Comparison of ENCODE assay signal across 8 cellular contexts in genomic region chr7:150404172-150404784, GRCh38. TPM values are rescaled to one million over a fixed set of nuclear protein-coding genes. Genes with fewer than 3 reads are reported as not detected.
A peak's percentile ranks its signal among the peaks of the same experiment; 100 is the strongest.
DNase-seq lines count a peak whose midpoint lies in the region; ATAC-seq and TF ChIP-seq lines count a peak whose summit lies in the region.

No MANE protein-coding gene starts in this region.

- H3K9me3 ChIP-seq in HCT116 (ENCODE audit: control insufficient read depth in 1 of 2, insufficient read depth in 1 of 2, low read depth in 1 of 2, low read length in 2 of 2) (no peaks in the 10 kb centered on the region), WERI-Rb-1 (ENCODE audit: severe bottlenecking) (no peaks in the 10 kb centered on the region), gastrocnemius medialis (no peaks in the 10 kb centered on the region)

- peak overlapping the region; percentile 77 for H3K4me3 Mint-ChIP-seq in glutamatergic neuron (ENCODE audit: unreplicated experiment)

- POLR2A ChIA-PET in HCT116 (lab: Charles Lee): no interaction called here

- peaks cover 16% of the 10 kb centered on the region for H3K27me3 Mint-ChIP-seq in glutamatergic neuron (ENCODE audit: unreplicated experiment)

- CTCF ChIA-PET in HCT116 (lab: Charles Lee): no interaction called here

- peak overlapping the region; percentile 88 for H3K4me2 ChIP-seq in HCT116 (ENCODE audit: low read length)

- peak overlapping the region; percentile 89 for H3K27ac Mint-ChIP-seq in glutamatergic neuron (ENCODE audit: unreplicated experiment)

- H3K79me2 ChIP-seq in HCT116 (ENCODE audit: insufficient read depth, low read length): no peaks in the 10 kb centered on the region

- TSS peak; percentile 66 for BruUV-seq in HCT116 (replicated peaks; lab: Mats Ljungman, UMichigan)

- H3K9me2 ChIP-seq in HCT116 (ENCODE audit: insufficient read depth): no peaks in the 10 kb centered on the region

- intact Hi-C loops in HCT116 (cut with micrococcal nuclease) (loop anchor here (5.0 kb wide), 1 partner anchor 37 kb away; the partner anchor contains the start of gene REPIN1), gastrocnemius medialis (cut with DNase I; ENCODE audit: low total_unique reads) (loop anchor here (2.0 to 10.0 kb wide), 2 partner anchors 17 to 621 kb away; partner anchors contain the start of genes ABCB8 and ATG9B)

- ATAC-seq in HCT116: no peak
- peak in 1 of 2 donors; percentile 26 for ATAC-seq in gastrocnemius medialis
- ATAC-seq in GM21723 (IDR thresholded peaks at IDR 0.05; ENCODE audit: unreplicated experiment): no peak
- no peak for ATAC-seq in HG02973 (IDR thresholded peaks at IDR 0.05; ENCODE audit: unreplicated experiment)

- H3K4me1 Mint-ChIP-seq in glutamatergic neuron (ENCODE audit: low read depth, unreplicated experiment): peaks cover 67% of the 10 kb centered on the region

- DNase-seq in HCT116 (ENCODE audit: low read depth, low spot score) (no peak), WERI-Rb-1 (peak; percentile 5), glutamatergic neuron (no peak), gastrocnemius medialis (no peak), DMS153 (lab: John Stamatoyannopoulos, UW) (no peak), NCI-H510A treated with DMSO at 0.1 percent for 48 hours (lab: John Stamatoyannopoulos, UW) (no peak)

- no peak for TF ChIP-seq RAD21 in HCT116 (IDR thresholded peaks at IDR 0.05; ENCODE audit: low read depth)

- RAD21 ChIA-PET in HCT116 (lab: Charles Lee; ENCODE audit: low non-redundant PET in 1 of 2, low total read pairs in 2 of 2, uncharacterized antibody in 2 of 2, unreplicated experiment in 2 of 2): no interaction called here

- H3K27ac ChIP-seq in HCT116 (ENCODE audit: low read depth, low read length): peak overlapping the region; percentile 56; the same call in 1 of the 2 replicates
- peak overlapping the region; percentile 94 for H3K27ac ChIP-seq in WERI-Rb-1
- peak overlapping the region; percentile 94 to 97 (median 96) for H3K27ac ChIP-seq in gastrocnemius medialis

- peak overlapping the region; percentile 48 to 64 for H3K4me3 ChIP-seq in HCT116 (replicated peaks in 1 of 2; ENCODE audit: low read depth in 1 of 2, low read length in 2 of 2)
- H3K4me3 ChIP-seq in WERI-Rb-1 (ENCODE audit: low read depth, low read length): peak overlapping the region; percentile 78
- H3K4me3 ChIP-seq in gastrocnemius medialis: peak overlapping the region; percentile 69 to 83 (median 74)

- peaks cover 3% of the 10 kb centered on the region for H3K36me3 Mint-ChIP-seq in glutamatergic neuron (ENCODE audit: unreplicated experiment)

- H3K36me3 ChIP-seq in HCT116 (ENCODE audit: control insufficient read depth in 1 of 2, insufficient read depth in 2 of 2, low read length in 2 of 2) (no peaks in the 10 kb centered on the region), WERI-Rb-1 (peaks cover 3% of the 10 kb centered on the region), gastrocnemius medialis (no peaks in the 10 kb centered on the region)

- TF ChIP-seq CTCF in HCT116 (IDR thresholded peaks at IDR 0.05 in 2 of 3, conservative IDR thresholded peaks at IDR 0.05 in 1 of 3; ENCODE audit: borderline replicate concordance in 1 of 3, insufficient read depth in 1 of 3, low read depth in 2 of 3, low read length in 2 of 3): no peak
- TF ChIP-seq CTCF in WERI-Rb-1 (IDR thresholded peaks at IDR 0.05; ENCODE audit: low read depth, low read length): no peak
- no peak for TF ChIP-seq CTCF in glutamatergic neuron (IDR thresholded peaks at IDR 0.05; ENCODE audit: partially characterized antibody, unreplicated experiment)
- no peak for TF ChIP-seq CTCF in gastrocnemius medialis (IDR thresholded peaks at IDR 0.05 in 4 of 5, conservative IDR thresholded peaks at IDR 0.05 in 1 of 5)

- no peaks in the 10 kb centered on the region for H3K27me3 ChIP-seq in HCT116 (ENCODE audit: insufficient read depth, low read length)
- H3K27me3 ChIP-seq in WERI-Rb-1 (ENCODE audit: insufficient read depth, low read depth, severe bottlenecking): no peaks in the 10 kb centered on the region
- no peaks in the 10 kb centered on the region for H3K27me3 ChIP-seq in gastrocnemius medialis

- H3K9ac ChIP-seq in HCT116 (ENCODE audit: low read length): peak overlapping the region; percentile 75

- TF ChIP-seq POLR2A in HCT116 (IDR thresholded peaks at IDR 0.05; ENCODE audit: borderline replicate concordance, extremely low read depth, insufficient read depth, insufficient read length) (no peak), gastrocnemius medialis (IDR thresholded peaks at IDR 0.05) (no peak)

- in situ Hi-C loops in gastrocnemius medialis (cut with MboI; ENCODE audit: low sequenced_read_pairs in 4 of 4): loop anchor here in 2 of 4 donors (25.0 kb wide), 1 partner anchor 117 kb away; no protein-coding TSS in a partner anchor

- H4K20me1 ChIP-seq in HCT116 (ENCODE audit: insufficient read depth): no peaks in the 10 kb centered on the region

- H3K4me1 ChIP-seq in HCT116 (ENCODE audit: control insufficient read depth in 1 of 2, insufficient read depth in 2 of 2, low read length in 2 of 2): peaks cover 24 to 47% of the 10 kb centered on the region in 2 experiments
- peaks cover 5 to 9% of the 10 kb centered on the region in 2 donors for H3K4me1 ChIP-seq in gastrocnemius medialis

- H2AFZ ChIP-seq in HCT116 (ENCODE audit: low read depth, low read length, poor library complexity, severe bottlenecking): no peak overlapping the region

- H3K9me3 Mint-ChIP-seq in glutamatergic neuron (ENCODE audit: unreplicated experiment): peaks cover 21% of the 10 kb centered on the region

TF ChIP-seq in HCT116, 20 proteins besides CTCF, POLR2A, EP300 and RAD21:
- TF ChIP-seq ZFX (IDR thresholded peaks at IDR 0.05) (no peak), CEBPB (IDR thresholded peaks at IDR 0.05; ENCODE audit: low read depth) (no peak), ELF1 (IDR thresholded peaks at IDR 0.05; ENCODE audit: borderline replicate concordance, low read depth) (no peak)

RNA-seq across cellular contexts. Expression of gene ZNF775, which starts 25.1 kb away (rescaled TPM):
- 4.5 TPM for total RNA-seq in HCT116 (2021; ENCODE audit: unreplicated experiment)
- 2.6 and 3.0 TPM in 2 replicates for polyA plus RNA-seq in HCT116 (2012)
- total RNA-seq in glutamatergic neuron (ENCODE audit: unreplicated experiment): 20.5 TPM
- total RNA-seq in gastrocnemius medialis: 1 to 10 TPM; 3.1 to 7.5 (median 3.3) TPM

RNA-seq across cellular contexts. Expression of gene REPIN1, which starts 35.7 kb away (rescaled TPM):
- total RNA-seq in HCT116 (2021; ENCODE audit: unreplicated experiment) (106 TPM), glutamatergic neuron (ENCODE audit: unreplicated experiment) (146 TPM), gastrocnemius medialis (100 to 1,000 TPM; 115 to 332 (median 159) TPM)
- 75.0 and 81.3 TPM in 2 replicates for polyA plus RNA-seq in HCT116 (2012)

RNA-seq across cellular contexts. Expression of gene GIMAP8, which starts 46.2 kb away (rescaled TPM):
- total RNA-seq in HCT116 (2021; ENCODE audit: unreplicated experiment) (0.15 TPM), glutamatergic neuron (ENCODE audit: unreplicated experiment) (not detected), gastrocnemius medialis (10 to 100 TPM in 1 of 4 donors, 1 to 10 TPM in 3; 5.4 to 10.4 (median 7.1) TPM)
- not detected in 2 replicates for polyA plus RNA-seq in HCT116 (2012)
